Comparison of ENCODE assay signal across 8 cellular contexts in the genomic region with DNA sequence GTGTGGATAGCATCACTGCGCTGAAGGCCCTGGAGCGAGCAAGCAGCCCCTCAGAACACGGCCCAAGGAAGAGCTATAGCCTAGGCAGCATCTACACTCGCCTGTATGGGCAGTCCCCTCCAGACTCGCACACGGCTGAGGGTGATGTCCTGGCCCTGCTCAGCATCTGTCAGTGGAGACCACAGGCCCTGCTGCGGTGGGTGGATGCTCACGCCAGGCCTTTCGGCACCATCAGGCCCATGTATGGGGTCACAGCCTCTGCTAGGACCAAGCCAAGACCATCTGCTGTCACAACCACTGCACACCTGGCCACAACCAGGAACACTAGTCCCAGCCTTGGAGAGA. TPM values are rescaled to one million over a fixed set of nuclear protein-coding genes. Genes with fewer than 3 reads are reported as not detected.
DNase-seq lines count a peak whose midpoint lies in the region; ATAC-seq and TF ChIP-seq lines count a peak whose summit lies in the region.

No MANE protein-coding gene starts in this region.

- H3K9me3 Mint-ChIP-seq in GM23338 (no peaks in the 10 kb centered on the region), activated B cell treated with CpG ODN at 0.5 μM for 24 hours (no peaks in the 10 kb centered on the region)
- no peaks in the 10 kb centered on the region for H3K9me3 Mint-ChIP-seq in stimulated activated effector memory CD8-positive, alpha-beta T cell treated with anti-CD3 and anti-CD28 coated beads, Interleukin-12 subunit alpha, Interleukin-12 subunit beta, amount 100 ng/mL, for 72 hours

- H3K27ac Mint-ChIP-seq in GM23338 (peak overlapping the region; percentile 99), activated B cell treated with CpG ODN at 0.5 μM for 24 hours (peak overlapping the region; percentile 96)
- peak overlapping the region; percentile 96 for H3K27ac Mint-ChIP-seq in stimulated activated effector memory CD8-positive, alpha-beta T cell treated with anti-CD3 and anti-CD28 coated beads, Interleukin-12 subunit alpha, Interleukin-12 subunit beta, amount 100 ng/mL, for 72 hours

- intact Hi-C loops in activated B cell treated with CpG ODN at 0.5 μM for 24 hours (cut with micrococcal nuclease): loop anchor here (2.0 kb wide), 1 partner anchor 66 kb away; no protein-coding TSS in a partner anchor
- intact Hi-C loops in right cardiac atrium (cut with DNase I): loop anchor here in 3 of 4 donors (5.0 kb wide), 2 partner anchors 35 to 80 kb away; a partner anchor contains a TSS

- no peak overlapping the region for H3K4me3 ChIP-seq in GM23338
- H3K4me3 ChIP-seq in right cardiac atrium (ENCODE audit: low read length): peak overlapping the region; percentile 54

- no peaks in the 10 kb centered on the region for H3K27me3 ChIP-seq in GM23338 (ENCODE audit: insufficient read depth)
- H3K27me3 ChIP-seq in right cardiac atrium (ENCODE audit: control insufficient read depth, insufficient read depth): no peaks in the 10 kb centered on the region

- H3K4me2 ChIP-seq in GM23338: no peak overlapping the region

- ATAC-seq in GM23338 (no peak), activated B cell treated with CpG ODN at 0.5 μM for 24 hours (ENCODE audit: low read depth) (no peak), right cardiac atrium (no peak), GM18519 (IDR thresholded peaks at IDR 0.05; ENCODE audit: low FRiP score, unreplicated experiment) (no peak), HG02588 (IDR thresholded peaks at IDR 0.05; ENCODE audit: unreplicated experiment) (no peak)
- ATAC-seq in stimulated activated effector memory CD8-positive, alpha-beta T cell treated with anti-CD3 and anti-CD28 coated beads, Interleukin-12 subunit alpha, Interleukin-12 subunit beta, amount 100 ng/mL, for 72 hours: peak; percentile 9

- H3K36me3 ChIP-seq in GM23338 (ENCODE audit: insufficient read depth): peaks cover 9% of the 10 kb centered on the region; the same call in 1 of the 2 replicates

- peaks cover 28% of the 10 kb centered on the region for H3K4me1 Mint-ChIP-seq in GM23338
- peaks cover 65% of the 10 kb centered on the region for H3K4me1 Mint-ChIP-seq in activated B cell treated with CpG ODN at 0.5 μM for 24 hours
- peaks cover 49% of the 10 kb centered on the region for H3K4me1 Mint-ChIP-seq in stimulated activated effector memory CD8-positive, alpha-beta T cell treated with anti-CD3 and anti-CD28 coated beads, Interleukin-12 subunit alpha, Interleukin-12 subunit beta, amount 100 ng/mL, for 72 hours

- H4K20me1 ChIP-seq in GM23338 (replicated peaks; ENCODE audit: insufficient read depth): no peaks in the 10 kb centered on the region

- H3K4me3 Mint-ChIP-seq in GM23338: peak overlapping the region; percentile 36; the same call in 1 of the 3 replicates
- H3K4me3 Mint-ChIP-seq in activated B cell treated with CpG ODN at 0.5 μM for 24 hours: peak overlapping the region; percentile 89
- peak overlapping the region; percentile 95 for H3K4me3 Mint-ChIP-seq in stimulated activated effector memory CD8-positive, alpha-beta T cell treated with anti-CD3 and anti-CD28 coated beads, Interleukin-12 subunit alpha, Interleukin-12 subunit beta, amount 100 ng/mL, for 72 hours

- H3K36me3 Mint-ChIP-seq in GM23338 (ENCODE audit: low read depth) (peaks cover 38% of the 10 kb centered on the region), activated B cell treated with CpG ODN at 0.5 μM for 24 hours (ENCODE audit: low read depth) (peaks cover 37% of the 10 kb centered on the region)
- H3K36me3 Mint-ChIP-seq in stimulated activated effector memory CD8-positive, alpha-beta T cell treated with anti-CD3 and anti-CD28 coated beads, Interleukin-12 subunit alpha, Interleukin-12 subunit beta, amount 100 ng/mL, for 72 hours: peaks cover 74% of the 10 kb centered on the region

- H3K9me3 ChIP-seq in right cardiac atrium (ENCODE audit: control insufficient read depth, low read length): no peaks in the 10 kb centered on the region

- no peak for TF ChIP-seq CTCF in GM23338 (conservative IDR thresholded peaks at IDR 0.05; ENCODE audit: low read depth in 2 of 2)
- no peak for TF ChIP-seq CTCF in activated B cell treated with CpG ODN at 0.5 μM for 24 hours (IDR thresholded peaks at IDR 0.05)

- peak overlapping the region; percentile 96 for H3K27ac ChIP-seq in GM23338 (ENCODE audit: low read depth)
- H3K27ac ChIP-seq in right cardiac atrium (ENCODE audit: low read length): peak overlapping the region; percentile 98

- H3F3A ChIP-seq in GM23338 (replicated peaks; ENCODE audit: low read depth): peaks cover 8% of the 10 kb centered on the region; the same call in 1 of the 2 replicates

- no peak for DNase-seq in GM23338 (ENCODE audit: low spot score)
- DNase-seq in activated B cell treated with CpG ODN at 0.5 μM for 24 hours: no peak
- no peak for DNase-seq in right cardiac atrium
- no peak for DNase-seq in stimulated activated effector memory CD8-positive, alpha-beta T cell treated with anti-CD3 and anti-CD28 coated beads, Interleukin-12 subunit alpha, Interleukin-12 subunit beta, amount 100 ng/mL, for 72 hours (ENCODE audit: low spot score in 2 of 2)
- DNase-seq in DMS79 treated with DMSO at 0.1 percent for 48 hours (lab: John Stamatoyannopoulos, UW): no peak
- DNase-seq in activated CD4-positive, CD25-positive, alpha-beta regulatory T cell (lab: John Stamatoyannopoulos, UW): no peak

- H3K79me2 ChIP-seq in GM23338 (replicated peaks; ENCODE audit: insufficient read depth): peaks cover 18% of the 10 kb centered on the region

- 54% methylated on average over 9 of the region's 9 CpGs for WGBS in right cardiac atrium

- H3K27me3 Mint-ChIP-seq in GM23338 (ENCODE audit: insufficient read depth, low read depth, poor library complexity): peaks cover 12% of the 10 kb centered on the region
- no peaks in the 10 kb centered on the region for H3K27me3 Mint-ChIP-seq in activated B cell treated with CpG ODN at 0.5 μM for 24 hours

- H3K9me2 ChIP-seq in GM23338 (ENCODE audit: insufficient read depth): no peaks in the 10 kb centered on the region

- POLR2A ChIA-PET in activated B cell treated with CpG ODN at 0.5 μM for 24 hours (lab: Charles Lee): interaction anchor here (0.8 to 3.0 kb wide), 15 partner anchors 10 to 225 kb away, joined by 3 to 29 read pairs (median 6); a partner anchor contains a TSS

- H3K4me1 ChIP-seq in GM23338 (ENCODE audit: insufficient read depth) (peaks cover 7% of the 10 kb centered on the region), right cardiac atrium (ENCODE audit: control insufficient read depth, insufficient read depth, low read length) (peaks cover 5% of the 10 kb centered on the region)

- CTCF ChIA-PET in activated B cell treated with CpG ODN at 0.5 μM for 24 hours (lab: Charles Lee): interaction anchor here (1.5 to 5.7 kb wide), 6 partner anchors 30 to 91 kb away, joined by 4 to 42 read pairs (median 9); no protein-coding TSS in a partner anchor

- no peak overlapping the region for H2AFZ ChIP-seq in GM23338

TF ChIP-seq in GM23338, 12 proteins besides CTCF, POLR2A, EP300 and RAD21 (continues in another document):
- no peak for TF ChIP-seq NANOG (IDR thresholded peaks at IDR 0.05; ENCODE audit: borderline replicate concordance)
- no peak for TF ChIP-seq EZH2 (IDR thresholded peaks at IDR 0.05; ENCODE audit: low read depth, unreplicated experiment)
- TF ChIP-seq EZH2phosphoT487 (IDR thresholded peaks at IDR 0.05; ENCODE audit: unreplicated experiment): no peak
- no peak for TF ChIP-seq CREB1 (CRISPR knock-in tag; IDR thresholded peaks at IDR 0.05; ENCODE audit: low read depth)
- TF ChIP-seq STAT1 (IDR thresholded peaks at IDR 0.05; ENCODE audit: unreplicated experiment): no peak

RNA-seq across cellular contexts. Expression of a gene that starts 20.5 kb away (rescaled TPM):
- 17.3 and 17.6 TPM in 2 replicates for total RNA-seq in GM23338 (2014; rRNA removed; shearing (Covaris generic))
- 5.8 and 6.1 TPM in 2 replicates for polyA plus RNA-seq in GM23338 (2016; fragmentation: Nextera tagmentation; extraction: Ambion mirVana)
- total RNA-seq in activated B cell treated with CpG ODN at 0.5 μM for 24 hours: 10.5 and 14.6 TPM in 2 replicates
- total RNA-seq in right cardiac atrium: 1 to 10 TPM; 4.0 to 5.2 (median 4.3) TPM
- 3.5 TPM for polyA plus RNA-seq in right cardiac atrium

RNA-seq across cellular contexts. Expression of a gene that starts 27.0 kb away (rescaled TPM):
- total RNA-seq in GM23338 (2014; rRNA removed; shearing (Covaris generic)): 362 and 419 TPM in 2 replicates
- 2,089 and 2,333 TPM in 2 replicates for polyA plus RNA-seq in GM23338 (2016; fragmentation: Nextera tagmentation; extraction: Ambion mirVana)
- total RNA-seq in activated B cell treated with CpG ODN at 0.5 μM for 24 hours: 216 and 296 TPM in 2 replicates
- 100 to 1,000 TPM; 187 to 270 (median 216) TPM for total RNA-seq in right cardiac atrium
- 526 TPM for polyA plus RNA-seq in right cardiac atrium

RNA-seq across cellular contexts. Expression of a gene that starts 27.2 kb away (rescaled TPM):
- 24.1 and 28.9 TPM in 2 replicates for total RNA-seq in GM23338 (2014; rRNA removed; shearing (Covaris generic))
- polyA plus RNA-seq in GM23338 (2016; fragmentation: Nextera tagmentation; extraction: Ambion mirVana) (20.8 and 22.2 TPM in 2 replicates), right cardiac atrium (11.2 TPM)
- total RNA-seq in activated B cell treated with CpG ODN at 0.5 μM for 24 hours (8.7 and 8.8 TPM in 2 replicates), right cardiac atrium (10 to 100 TPM in 3 of 4 donors, 1 to 10 TPM in 1; 8.7 to 11.5 (median 11.1) TPM)

RNA-seq across cellular contexts. Expression of a gene that starts 36.9 kb away (rescaled TPM):
- total RNA-seq in GM23338 (2014; rRNA removed; shearing (Covaris generic)): 148 and 166 TPM in 2 replicates
- polyA plus RNA-seq in GM23338 (2016; fragmentation: Nextera tagmentation; extraction: Ambion mirVana) (146 and 167 TPM in 2 replicates), right cardiac atrium (57.0 TPM)
- total RNA-seq in activated B cell treated with CpG ODN at 0.5 μM for 24 hours (95.7 and 108 TPM in 2 replicates), right cardiac atrium (10 to 100 TPM; 72.9 to 93.1 (median 76.2) TPM)

RNA-seq across cellular contexts. Expression of a gene that starts 37.2 kb away (rescaled TPM):
- 144 and 164 TPM in 2 replicates for total RNA-seq in GM23338 (2014; rRNA removed; shearing (Covaris generic))
- polyA plus RNA-seq in GM23338 (2016; fragmentation: Nextera tagmentation; extraction: Ambion mirVana) (49.0 and 49.3 TPM in 2 replicates), right cardiac atrium (52.7 TPM)
- total RNA-seq in activated B cell treated with CpG ODN at 0.5 μM for 24 hours (3.5 and 5.4 TPM in 2 replicates), right cardiac atrium (10 to 100 TPM; 49.4 to 84.5 (median 55.0) TPM)

Comparison
In these comparisons a context has a peak if more than half of its experiments do, and no peak if none do; other contexts are left out.
1. H3K4me3 Mint-ChIP-seq: peak in every context shown above with its lines; median percentile 95 in stimulated activated effector memory CD8-positive, alpha-beta T cell treated with anti-CD3 and anti-CD28 coated beads, Interleukin-12 subunit alpha, Interleukin-12 subunit beta, amount 100 ng/mL, for 72 hours; 89 in activated B cell treated with CpG ODN at 0.5 μM for 24 hours; 36 in GM23338.